Comparison of ENCODE assay signal across 9 cellular contexts in the genomic region with DNA sequence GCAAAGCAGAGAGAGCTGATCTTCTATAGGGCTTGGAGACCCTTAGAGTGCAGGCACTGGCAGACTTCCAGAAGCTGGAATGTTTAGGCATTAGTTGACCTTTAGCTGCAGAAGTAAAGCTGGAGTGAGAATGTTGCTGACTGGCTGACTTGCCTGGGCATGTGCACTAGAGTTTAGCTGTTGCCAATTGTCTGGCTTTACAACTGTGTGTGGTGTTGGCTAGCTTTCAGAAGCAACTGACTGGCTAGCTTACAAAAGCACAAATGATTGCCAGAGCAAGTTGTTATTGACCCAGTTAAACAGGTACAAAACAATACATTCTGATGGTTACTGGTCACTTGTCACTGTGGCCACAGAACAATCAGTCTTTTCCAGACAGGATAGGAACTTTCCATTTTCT. TPM values are rescaled to one million over a fixed set of nuclear protein-coding genes. Genes with fewer than 3 reads are reported as not detected.
DNase-seq lines count a peak whose midpoint lies in the region; ATAC-seq lines count a peak whose summit lies in the region.
"Had no signal": no experiment of that assay in that cellular context is flagged by ENCODE, and none has a peak within 500 bp of the region (broad histone marks: within the 10 kb centered on the region; RNA-seq: fewer than 3 reads in every experiment).

No MANE protein-coding gene starts in this region.

- POLR2A ChIA-PET in activated CD4-positive, alpha-beta memory T cell treated with anti-CD3 and anti-CD28 coated beads, Interleukin-2, amount 10 ng/mL, durations not matched to agents 7 days and 5 days (lab: Charles Lee), result no interaction called here

- peak overlapping the region; percentile 96 for H3K27ac ChIP-seq in caudate nucleus (ENCODE audit: low read depth, low read length)

- H3K27me3 ChIP-seq in MG63, result no peaks in the 10 kb centered on the region

- H3K27me3 Mint-ChIP-seq in activated CD4-positive, alpha-beta memory T cell treated with anti-CD3 and anti-CD28 coated beads, Interleukin-2, amount 10 ng/mL, durations not matched to agents 7 days and 5 days, result no peaks in the 10 kb centered on the region

- no peak overlapping the region for H3K27ac Mint-ChIP-seq in activated CD4-positive, alpha-beta memory T cell treated with anti-CD3 and anti-CD28 coated beads, Interleukin-2, amount 10 ng/mL, durations not matched to agents 7 days and 5 days

- H3K36me3 Mint-ChIP-seq in activated CD4-positive, alpha-beta memory T cell treated with anti-CD3 and anti-CD28 coated beads, Interleukin-2, amount 10 ng/mL, durations not matched to agents 7 days and 5 days (ENCODE audit: low read depth), result no peaks in the 10 kb centered on the region

- no peaks in the 10 kb centered on the region for H3K36me3 ChIP-seq in MG63

- DNase-seq in MG63 (peak; percentile 67), caudate nucleus (lab: John Stamatoyannopoulos, UW) (peak in 48 of 61 donors; percentile 8 to 74 (median 46)), left colon (peak; percentile 23 to 40), superior temporal gyrus (ENCODE audit: extremely low spot score) (peak; percentile 92), SIG-M5 (lab: John Stamatoyannopoulos, UW) (no peak)
- DNase-seq in activated CD4-positive, alpha-beta memory T cell treated with anti-CD3 and anti-CD28 coated beads, Interleukin-2, amount 10 ng/mL, durations not matched to agents 7 days and 5 days, result no peak
- DNase-seq: activated T-cell treated with anti-CD3 and anti-CD28 coated beads, Interleukin-2, amount 50 U/mL, for 4 hours had no signal

- H3K4me3 Mint-ChIP-seq in activated CD4-positive, alpha-beta memory T cell treated with anti-CD3 and anti-CD28 coated beads, Interleukin-2, amount 10 ng/mL, durations not matched to agents 7 days and 5 days, result no peak overlapping the region
- H3K4me3 Mint-ChIP-seq: activated T-cell treated with anti-CD3 and anti-CD28 coated beads, Interleukin-2, amount 50 U/mL, for 4 hours had no signal

- no peak overlapping the region for H3K4me3 ChIP-seq in MG63

- H3K4me1 Mint-ChIP-seq in activated CD4-positive, alpha-beta memory T cell treated with anti-CD3 and anti-CD28 coated beads, Interleukin-2, amount 10 ng/mL, durations not matched to agents 7 days and 5 days, result no peaks in the 10 kb centered on the region

- intact Hi-C loops in left colon (cut with DNase I, micrococcal nuclease), result no loop called here

- H3K9me3 Mint-ChIP-seq in activated CD4-positive, alpha-beta memory T cell treated with anti-CD3 and anti-CD28 coated beads, Interleukin-2, amount 10 ng/mL, durations not matched to agents 7 days and 5 days, result no peaks in the 10 kb centered on the region
- H3K9me3 Mint-ChIP-seq: activated T-cell treated with anti-CD3 and anti-CD28 coated beads, Interleukin-2, amount 50 U/mL, for 4 hours had no signal

- peak; percentile 92 for ATAC-seq in left colon
- no peak for ATAC-seq in GM21360 (IDR thresholded peaks at IDR 0.05; ENCODE audit: unreplicated experiment)
- no peak for ATAC-seq in GM21526 (IDR thresholded peaks at IDR 0.05; ENCODE audit: low FRiP score, unreplicated experiment)
- ATAC-seq: activated T-cell treated with anti-CD3 and anti-CD28 coated beads, Interleukin-2, amount 50 U/mL, for 4 hours had no signal

- H3K9me3 ChIP-seq in MG63, result no peaks in the 10 kb centered on the region

- CTCF ChIA-PET in activated CD4-positive, alpha-beta memory T cell treated with anti-CD3 and anti-CD28 coated beads, Interleukin-2, amount 10 ng/mL, durations not matched to agents 7 days and 5 days (lab: Charles Lee), result no interaction called here

RNA-seq across cellular contexts. Expression of gene FAM13C, which starts 25.1 kb away (rescaled TPM):
- 0.16 TPM in 1 of 2 replicates, not detected in the other for total RNA-seq in MG63 (2014; rRNA removed; shearing (Covaris generic); ENCODE audit: low replicate concordance)
- 1 to 10 TPM; 1.8 to 6.4 TPM for total RNA-seq in left colon
- not detected for total RNA-seq in activated CD4-positive, alpha-beta memory T cell treated with anti-CD3 and anti-CD28 coated beads, Interleukin-2, amount 10 ng/mL, durations not matched to agents 7 days and 5 days
- total RNA-seq: activated T-cell treated with anti-CD3 and anti-CD28 coated beads, Interleukin-2, amount 50 U/mL, for 4 hours had no signal

Comparison
In these comparisons a context has a peak if more than half of its experiments do, and no peak if none do; other contexts are left out.
1. DNase-seq: peak in MG63 (single experiment), caudate nucleus (48 of 61), left colon (2 of 2) and superior temporal gyrus (single experiment); none in SIG-M5 (single experiment) and activated CD4-positive, alpha-beta memory T cell treated with anti-CD3 and anti-CD28 coated beads, Interleukin-2, amount 10 ng/mL, durations not matched to agents 7 days and 5 days (single experiment).